In the genomic region with DNA sequence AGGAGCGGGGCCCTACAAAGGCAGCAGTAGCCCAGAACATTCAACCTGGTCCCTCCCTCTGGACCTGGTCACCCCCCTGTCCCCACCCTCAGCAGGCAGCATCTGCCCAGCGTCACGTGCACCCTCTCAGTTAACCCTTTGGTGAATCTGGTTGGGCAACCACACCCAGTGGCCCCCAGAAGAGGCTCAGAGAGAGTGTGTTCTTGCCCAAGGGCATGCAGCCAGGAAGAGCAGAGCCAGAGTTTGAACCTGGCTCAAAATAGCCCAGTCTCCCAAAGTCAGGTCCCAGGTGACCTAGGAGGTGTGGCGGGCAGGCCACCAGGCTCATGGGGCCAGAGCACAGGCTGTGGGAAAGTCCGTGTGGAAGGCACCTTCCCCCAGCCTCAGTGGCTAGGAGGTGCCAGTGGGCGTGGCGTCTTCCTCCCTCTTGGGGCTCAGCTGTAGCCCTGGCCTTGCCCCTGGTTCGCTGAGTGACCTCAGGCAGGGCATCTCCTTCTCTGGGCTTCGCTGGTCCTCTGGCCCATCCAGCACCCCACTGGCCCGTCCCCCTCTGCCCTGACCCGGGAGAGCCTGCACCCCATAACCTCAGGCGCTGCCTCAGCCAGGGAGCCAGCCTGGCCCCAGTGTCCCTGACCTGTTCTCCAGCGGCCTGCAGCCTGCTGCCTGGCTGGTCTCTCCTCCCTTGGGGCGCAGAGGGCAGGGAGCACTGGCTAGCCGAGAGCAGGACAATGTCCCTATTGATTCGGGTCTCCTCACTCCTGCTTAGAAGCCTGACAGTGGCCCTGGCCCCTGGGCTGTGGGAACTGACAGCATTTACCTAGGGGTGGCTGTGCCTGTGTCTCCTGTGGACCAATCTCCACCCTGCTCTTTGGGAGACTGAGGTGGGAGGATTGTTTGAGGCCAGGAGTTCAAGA, we compare ENCODE assay signal across 2 cellular contexts.
A peak's percentile ranks its signal among the peaks of the same experiment; 100 is the strongest.
TF ChIP-seq lines count a peak whose summit lies in the region.

No MANE protein-coding gene starts in this region.

TF ChIP-seq in SK-N-SH, 30 proteins besides CTCF, POLR2A, EP300 and RAD21:
- no peak for TF ChIP-seq EZH2phosphoT487 (IDR thresholded peaks at IDR 0.05; ENCODE audit: borderline replicate concordance, low read depth)
- no peak for TF ChIP-seq JUND (IDR thresholded peaks at IDR 0.05)
- no peak for TF ChIP-seq CHD2 (IDR thresholded peaks at IDR 0.05; ENCODE audit: low read length, partially characterized antibody)
- TF ChIP-seq, protein P1, sequence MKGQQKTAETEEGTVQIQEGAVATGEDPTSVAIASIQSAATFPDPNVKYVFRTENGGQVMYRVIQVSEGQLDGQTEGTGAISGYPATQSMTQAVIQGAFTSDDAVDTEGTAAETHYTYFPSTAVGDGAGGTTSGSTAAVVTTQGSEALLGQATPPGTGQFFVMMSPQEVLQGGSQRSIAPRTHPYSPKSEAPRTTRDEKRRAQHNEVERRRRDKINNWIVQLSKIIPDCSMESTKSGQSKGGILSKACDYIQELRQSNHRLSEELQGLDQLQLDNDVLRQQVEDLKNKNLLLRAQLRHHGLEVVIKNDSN (IDR thresholded peaks at IDR 0.05; ENCODE audit: borderline replicate concordance, low read depth) = peak; percentile 31; the same call in 1 of the 2 replicates
- TF ChIP-seq RFX5 (IDR thresholded peaks at IDR 0.05; ENCODE audit: low read length) = no peak

TF ChIP-seq in SK-N-SH treated with all-trans-retinoic acid at 6 μM for 48 hours, 23 proteins besides CTCF, POLR2A, EP300 and RAD21:
- TF ChIP-seq, protein P2, sequence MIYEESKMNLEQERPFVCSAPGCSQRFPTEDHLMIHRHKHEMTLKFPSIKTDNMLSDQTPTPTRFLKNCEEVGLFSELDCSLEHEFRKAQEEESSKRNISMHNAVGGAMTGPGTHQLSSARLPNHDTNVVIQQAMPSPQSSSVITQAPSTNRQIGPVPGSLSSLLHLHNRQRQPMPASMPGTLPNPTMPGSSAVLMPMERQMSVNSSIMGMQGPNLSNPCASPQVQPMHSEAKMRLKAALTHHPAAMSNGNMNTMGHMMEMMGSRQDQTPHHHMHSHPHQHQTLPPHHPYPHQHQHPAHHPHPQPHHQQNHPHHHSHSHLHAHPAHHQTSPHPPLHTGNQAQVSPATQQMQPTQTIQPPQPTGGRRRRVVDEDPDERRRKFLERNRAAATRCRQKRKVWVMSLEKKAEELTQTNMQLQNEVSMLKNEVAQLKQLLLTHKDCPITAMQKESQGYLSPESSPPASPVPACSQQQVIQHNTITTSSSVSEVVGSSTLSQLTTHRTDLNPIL (CRISPR knock-in tag; IDR thresholded peaks at IDR 0.05; ENCODE audit: low read depth) = no peak
- no peak for TF ChIP-seq ZNF565 (CRISPR knock-in tag; conservative IDR thresholded peaks at IDR 0.05; ENCODE audit: low read depth)
- no peak for TF ChIP-seq CSDC2 (CRISPR knock-in tag; IDR thresholded peaks at IDR 0.05)
- TF ChIP-seq, protein P3, sequence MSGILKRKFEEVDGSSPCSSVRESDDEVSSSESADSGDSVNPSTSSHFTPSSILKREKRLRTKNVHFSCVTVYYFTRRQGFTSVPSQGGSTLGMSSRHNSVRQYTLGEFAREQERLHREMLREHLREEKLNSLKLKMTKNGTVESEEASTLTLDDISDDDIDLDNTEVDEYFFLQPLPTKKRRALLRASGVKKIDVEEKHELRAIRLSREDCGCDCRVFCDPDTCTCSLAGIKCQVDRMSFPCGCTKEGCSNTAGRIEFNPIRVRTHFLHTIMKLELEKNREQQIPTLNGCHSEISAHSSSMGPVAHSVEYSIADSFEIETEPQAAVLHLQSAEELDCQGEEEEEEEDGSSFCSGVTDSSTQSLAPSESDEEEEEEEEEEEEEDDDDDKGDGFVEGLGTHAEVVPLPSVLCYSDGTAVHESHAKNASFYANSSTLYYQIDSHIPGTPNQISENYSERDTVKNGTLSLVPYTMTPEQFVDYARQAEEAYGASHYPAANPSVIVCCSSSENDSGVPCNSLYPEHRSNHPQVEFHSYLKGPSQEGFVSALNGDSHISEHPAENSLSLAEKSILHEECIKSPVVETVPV (CRISPR knock-in tag; IDR thresholded peaks at IDR 0.05) = no peak
- no peak for TF ChIP-seq SNAI2 (CRISPR knock-in tag; IDR thresholded peaks at IDR 0.05)
- no peak for TF ChIP-seq ESRRG (CRISPR knock-in tag; IDR thresholded peaks at IDR 0.05)
- no peak for TF ChIP-seq TCF4 (CRISPR knock-in tag; IDR thresholded peaks at IDR 0.05; ENCODE audit: borderline replicate concordance)
- TF ChIP-seq, protein P4, sequence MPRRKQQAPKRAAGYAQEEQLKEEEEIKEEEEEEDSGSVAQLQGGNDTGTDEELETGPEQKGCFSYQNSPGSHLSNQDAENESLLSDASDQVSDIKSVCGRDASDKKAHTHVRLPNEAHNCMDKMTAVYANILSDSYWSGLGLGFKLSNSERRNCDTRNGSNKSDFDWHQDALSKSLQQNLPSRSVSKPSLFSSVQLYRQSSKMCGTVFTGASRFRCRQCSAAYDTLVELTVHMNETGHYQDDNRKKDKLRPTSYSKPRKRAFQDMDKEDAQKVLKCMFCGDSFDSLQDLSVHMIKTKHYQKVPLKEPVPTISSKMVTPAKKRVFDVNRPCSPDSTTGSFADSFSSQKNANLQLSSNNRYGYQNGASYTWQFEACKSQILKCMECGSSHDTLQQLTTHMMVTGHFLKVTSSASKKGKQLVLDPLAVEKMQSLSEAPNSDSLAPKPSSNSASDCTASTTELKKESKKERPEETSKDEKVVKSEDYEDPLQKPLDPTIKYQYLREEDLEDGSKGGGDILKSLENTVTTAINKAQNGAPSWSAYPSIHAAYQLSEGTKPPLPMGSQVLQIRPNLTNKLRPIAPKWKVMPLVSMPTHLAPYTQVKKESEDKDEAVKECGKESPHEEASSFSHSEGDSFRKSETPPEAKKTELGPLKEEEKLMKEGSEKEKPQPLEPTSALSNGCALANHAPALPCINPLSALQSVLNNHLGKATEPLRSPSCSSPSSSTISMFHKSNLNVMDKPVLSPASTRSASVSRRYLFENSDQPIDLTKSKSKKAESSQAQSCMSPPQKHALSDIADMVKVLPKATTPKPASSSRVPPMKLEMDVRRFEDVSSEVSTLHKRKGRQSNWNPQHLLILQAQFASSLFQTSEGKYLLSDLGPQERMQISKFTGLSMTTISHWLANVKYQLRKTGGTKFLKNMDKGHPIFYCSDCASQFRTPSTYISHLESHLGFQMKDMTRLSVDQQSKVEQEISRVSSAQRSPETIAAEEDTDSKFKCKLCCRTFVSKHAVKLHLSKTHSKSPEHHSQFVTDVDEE (CRISPR knock-in tag; IDR thresholded peaks at IDR 0.05) = no peak
- no peak for TF ChIP-seq PPARA (CRISPR knock-in tag; IDR thresholded peaks at IDR 0.05; ENCODE audit: borderline replicate concordance)
- no peak for TF ChIP-seq GLIS3 (CRISPR knock-in tag; IDR thresholded peaks at IDR 0.05)
- TF ChIP-seq ZFP30 (CRISPR knock-in tag; IDR thresholded peaks at IDR 0.05) = no peak
- TF ChIP-seq RARB (CRISPR knock-in tag; IDR thresholded peaks at IDR 0.05) = no peak
- no peak for TF ChIP-seq ARNTL (CRISPR knock-in tag; IDR thresholded peaks at IDR 0.05; ENCODE audit: borderline replicate concordance, low read depth)
- no peak for TF ChIP-seq ISL1 (CRISPR knock-in tag; IDR thresholded peaks at IDR 0.05)
- TF ChIP-seq, protein P5, sequence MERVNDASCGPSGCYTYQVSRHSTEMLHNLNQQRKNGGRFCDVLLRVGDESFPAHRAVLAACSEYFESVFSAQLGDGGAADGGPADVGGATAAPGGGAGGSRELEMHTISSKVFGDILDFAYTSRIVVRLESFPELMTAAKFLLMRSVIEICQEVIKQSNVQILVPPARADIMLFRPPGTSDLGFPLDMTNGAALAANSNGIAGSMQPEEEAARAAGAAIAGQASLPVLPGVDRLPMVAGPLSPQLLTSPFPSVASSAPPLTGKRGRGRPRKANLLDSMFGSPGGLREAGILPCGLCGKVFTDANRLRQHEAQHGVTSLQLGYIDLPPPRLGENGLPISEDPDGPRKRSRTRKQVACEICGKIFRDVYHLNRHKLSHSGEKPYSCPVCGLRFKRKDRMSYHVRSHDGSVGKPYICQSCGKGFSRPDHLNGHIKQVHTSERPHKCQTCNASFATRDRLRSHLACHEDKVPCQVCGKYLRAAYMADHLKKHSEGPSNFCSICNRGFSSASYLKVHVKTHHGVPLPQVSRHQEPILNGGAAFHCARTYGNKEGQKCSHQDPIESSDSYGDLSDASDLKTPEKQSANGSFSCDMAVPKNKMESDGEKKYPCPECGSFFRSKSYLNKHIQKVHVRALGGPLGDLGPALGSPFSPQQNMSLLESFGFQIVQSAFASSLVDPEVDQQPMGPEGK (CRISPR knock-in tag; IDR thresholded peaks at IDR 0.05; ENCODE audit: borderline replicate concordance) = no peak
- TF ChIP-seq BACH2 (CRISPR knock-in tag; IDR thresholded peaks at IDR 0.05; ENCODE audit: borderline replicate concordance) = no peak
- TF ChIP-seq ZC3H10 (CRISPR knock-in tag; IDR thresholded peaks at IDR 0.05) = no peak
- TF ChIP-seq, protein P6, sequence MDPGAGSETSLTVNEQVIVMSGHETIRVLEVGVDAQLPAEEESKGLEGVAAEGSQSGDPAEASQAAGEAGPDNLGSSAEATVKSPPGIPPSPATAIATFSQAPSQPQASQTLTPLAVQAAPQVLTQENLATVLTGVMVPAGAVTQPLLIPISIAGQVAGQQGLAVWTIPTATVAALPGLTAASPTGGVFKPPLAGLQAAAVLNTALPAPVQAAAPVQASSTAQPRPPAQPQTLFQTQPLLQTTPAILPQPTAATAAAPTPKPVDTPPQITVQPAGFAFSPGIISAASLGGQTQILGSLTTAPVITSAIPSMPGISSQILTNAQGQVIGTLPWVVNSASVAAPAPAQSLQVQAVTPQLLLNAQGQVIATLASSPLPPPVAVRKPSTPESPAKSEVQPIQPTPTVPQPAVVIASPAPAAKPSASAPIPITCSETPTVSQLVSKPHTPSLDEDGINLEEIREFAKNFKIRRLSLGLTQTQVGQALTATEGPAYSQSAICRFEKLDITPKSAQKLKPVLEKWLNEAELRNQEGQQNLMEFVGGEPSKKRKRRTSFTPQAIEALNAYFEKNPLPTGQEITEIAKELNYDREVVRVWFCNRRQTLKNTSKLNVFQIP (CRISPR knock-in tag; IDR thresholded peaks at IDR 0.05; ENCODE audit: borderline replicate concordance, low read depth) = no peak
- TF ChIP-seq TOX (CRISPR knock-in tag; IDR thresholded peaks at IDR 0.05; ENCODE audit: borderline replicate concordance) = no peak
- no peak for TF ChIP-seq ZFP3 (CRISPR knock-in tag; IDR thresholded peaks at IDR 0.05)
TF ChIP-seq in SK-N-SH treated with all-trans-retinoic acid at 6 μM for 48 hours: peak in this region for 0.
